Comparison of ENCODE assay signal across 9 cellular contexts in the genomic region with DNA sequence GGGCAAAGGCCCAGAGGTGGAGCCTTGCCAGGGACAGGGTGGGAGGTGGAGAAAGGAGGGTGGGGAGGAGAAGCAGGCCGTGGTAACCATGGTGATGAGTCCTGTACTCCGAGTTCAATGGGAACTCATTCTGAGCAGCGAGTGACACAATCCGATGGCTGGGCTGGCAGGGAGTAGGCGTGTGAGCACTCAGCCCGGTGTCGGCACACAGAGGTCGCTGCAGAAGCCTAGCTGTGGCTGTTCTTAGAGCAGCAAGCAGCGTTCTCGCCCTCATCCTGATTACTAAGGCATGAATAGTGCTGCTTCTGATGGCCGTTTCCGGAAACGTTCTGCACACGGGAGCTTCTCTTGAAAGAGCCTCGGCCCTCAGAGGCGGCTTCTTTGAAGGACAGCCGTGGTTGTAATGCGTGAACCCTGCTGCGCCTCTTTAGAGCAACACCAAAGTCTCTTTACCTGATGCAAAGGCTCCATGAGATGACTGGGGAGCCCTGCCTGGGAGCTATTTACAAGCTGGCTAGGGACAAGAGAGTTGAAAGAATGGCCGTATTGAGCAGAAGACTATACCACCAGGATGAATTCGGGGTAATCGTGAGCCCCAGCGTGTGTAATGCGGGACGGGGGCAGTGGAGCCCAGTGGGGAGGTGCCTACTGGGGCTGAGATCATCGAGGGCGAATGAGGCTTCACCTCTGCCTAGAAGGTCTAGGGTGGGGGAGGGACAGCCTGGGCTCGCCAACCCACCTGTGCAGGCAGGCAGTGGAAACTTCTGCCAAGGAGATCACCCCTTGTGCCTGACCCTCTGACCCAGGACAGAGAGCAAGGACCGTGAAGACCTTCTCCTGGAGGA.
DNase-seq lines count a peak whose midpoint lies in the region; ATAC-seq, FAIRE-seq and TF ChIP-seq lines count a peak whose summit lies in the region.
"Had no signal": no experiment of that assay in that cellular context is flagged by ENCODE, and none has a peak within 500 bp of the region (broad histone marks: within the 10 kb centered on the region; RNA-seq: fewer than 3 reads in every experiment).

No MANE protein-coding gene starts in this region.

- peak; percentile 72 to 83 (median 77) for ATAC-seq in pancreas

- no peaks in the 10 kb centered on the region for H3K9me3 ChIP-seq in ectodermal cell (ENCODE audit: control insufficient read depth, low read length)
- H3K9me3 ChIP-seq in pancreas = no peaks in the 10 kb centered on the region
- H3K9me3 ChIP-seq in spleen = no peaks in the 10 kb centered on the region
- H3K9me3 ChIP-seq: SJSA1 had no signal

- intact Hi-C loops in pancreas (cut with DNase I) = no loop called here
- intact Hi-C loops in spleen (cut with DNase I; ENCODE audit: low total_unique reads) = no loop called here

- WGBS in ectodermal cell, 2 experiments = 1 to 2% methylated on average over 29 of the region's 29 CpGs
- WGBS in pancreas, 2 donors = 7 to 9% methylated on average over 28 to 29 of the region's 29 CpGs
- 6 to 14% (median 8%) methylated on average over 28 to 29 of the region's 29 CpGs for WGBS in spleen, 5 donors

- H3K4me1 ChIP-seq in ectodermal cell (ENCODE audit: control insufficient read depth, insufficient read depth, low read length) (peaks cover 7% of the 10 kb centered on the region), pancreas (no peaks in the 10 kb centered on the region), spleen (peaks cover 0 to 14% (median 6%) of the 10 kb centered on the region in 6 donors)
- H3K4me1 ChIP-seq: SJSA1 had no signal

- no peak for TF ChIP-seq POLR2A in spleen (IDR thresholded peaks at IDR 0.05)

- no peak for FAIRE-seq in pancreas (lab: Jason Lieb, UNC)

- TF ChIP-seq CTCF in pancreas (IDR thresholded peaks at IDR 0.05) (no peak), spleen (IDR thresholded peaks at IDR 0.05 in 8 of 11, conservative IDR thresholded peaks at IDR 0.05 in 3 of 11) (no peak)

- peak; percentile 89 for DNase-seq in DMS79 treated with DMSO at 0.1 percent for 48 hours (lab: John Stamatoyannopoulos, UW)
- peak; percentile 77 for DNase-seq in NCI-H345 (lab: John Stamatoyannopoulos, UW)
- DNase-seq in pancreas = peak in 4 of 6 donors; percentile 17 to 58 (median 45)
- DNase-seq in HPDE6-E6E7 (ENCODE audit: extremely low spot score) = no peak
- no peak for DNase-seq in spleen
- DNase-seq in activated CD8-positive, alpha-beta memory T cell treated with anti-CD3 and anti-CD28 coated beads for 24 hours = no peak
- no peak for DNase-seq in ureter (ENCODE audit: low spot score)

- H3K4me3 ChIP-seq in ectodermal cell (ENCODE audit: insufficient read depth, low read depth, low read length) (peak overlapping the region; percentile 26), pancreas (no peak overlapping the region), spleen (no peak overlapping the region)
- H3K4me3 ChIP-seq: SJSA1 had no signal

- peak overlapping the region; percentile 11 for H3K27ac ChIP-seq in ectodermal cell (ENCODE audit: insufficient read depth, low read depth, low read length, poor library complexity, severe bottlenecking)
- no peak overlapping the region for H3K27ac ChIP-seq in pancreas
- no peak overlapping the region for H3K27ac ChIP-seq in spleen
- H3K27ac ChIP-seq: SJSA1 had no signal

- H3K27me3 ChIP-seq in ectodermal cell (ENCODE audit: control insufficient read depth, insufficient read depth, low read length, poor library complexity, severe bottlenecking) (peaks cover 24% of the 10 kb centered on the region), pancreas (no peaks in the 10 kb centered on the region), spleen (replicated peaks in 1 of 7) (peaks cover 0 to 98% (median 48%) of the 10 kb centered on the region in 7 donors)

- H3K36me3 ChIP-seq in ectodermal cell (ENCODE audit: control insufficient read depth, insufficient read depth, low read length) (no peaks in the 10 kb centered on the region), pancreas (no peaks in the 10 kb centered on the region), spleen (no peaks in the 10 kb centered on the region)
- H3K36me3 ChIP-seq: SJSA1 had no signal

Comparison
In these comparisons a context has a peak if more than half of its experiments do, and no peak if none do; other contexts are left out.
1. DNase-seq: peak in DMS79 treated with DMSO at 0.1 percent for 48 hours (single experiment), NCI-H345 (single experiment) and pancreas (4 of 6); none in HPDE6-E6E7 (single experiment), spleen (single experiment), activated CD8-positive, alpha-beta memory T cell treated with anti-CD3 and anti-CD28 coated beads for 24 hours (single experiment) and ureter (single experiment).